19 cellular contexts compared by ENCODE assay signal in genomic region chr11:69664901-69665300, GRCh38. TPM values are rescaled to one million over a fixed set of nuclear protein-coding genes. Genes with fewer than 3 reads are reported as not detected.
"Had no signal": no experiment of that assay in that cellular context is flagged by ENCODE, and none has a peak within 500 bp of the region (broad histone marks: within the 10 kb centered on the region; RNA-seq: fewer than 3 reads in every experiment).

No MANE protein-coding gene starts in this region.

- H3K27me3 ChIP-seq: breast epithelium, SJCRH30, stomach had no signal

- H3K27ac Mint-ChIP-seq: endodermal cell; natural killer cell treated with Interleukin-12 subunit alpha and Interleukin-12 subunit beta and Interleukin-15 and Interleukin-18, amount 100 ng/mL, for 72 hours; progenitor cell of endocrine pancreas had no signal

- H3K4me1 ChIP-seq: breast epithelium, SJCRH30 had no signal

- H3K36me3 Mint-ChIP-seq: activated naive CD4-positive, alpha-beta T cell treated with anti-CD3 and anti-CD28 coated beads, Interleukin-2, amount 50 U/mL, for 72 hours had no signal

- DNase-seq: activated CD4-positive, CD25-positive, alpha-beta regulatory T cell treated with anti-CD3 and anti-CD28 coated beads, Interleukin-2, amount 50 U/mL, for 72 hours; endodermal cell; erythroblast; islet precursor cell; mesenchymal stem cell; occipital lobe; SJCRH30; stomach had no signal

- H3K4me1 Mint-ChIP-seq: endodermal cell had no signal

- H3K27me3 Mint-ChIP-seq: natural killer cell treated with Interleukin-12 subunit alpha and Interleukin-12 subunit beta and Interleukin-15 and Interleukin-18, amount 100 ng/mL, for 72 hours; progenitor cell of endocrine pancreas had no signal

- H3K36me3 ChIP-seq: breast epithelium had no signal

- H3K27ac ChIP-seq: breast epithelium, SJCRH30, stomach, thoracic aorta had no signal

- ATAC-seq: activated naive CD4-positive, alpha-beta T cell treated with anti-CD3 and anti-CD28 coated beads, Interleukin-2, amount 50 U/mL, for 72 hours; left lobe of liver; natural killer cell treated with Interleukin-12 subunit alpha and Interleukin-12 subunit beta and Interleukin-15 and Interleukin-18, amount 100 ng/mL, for 72 hours; right cardiac atrium had no signal

- H3K9me3 ChIP-seq: breast epithelium, SJCRH30, stomach, thoracic aorta had no signal

- H3K4me3 ChIP-seq: breast epithelium, SJCRH30, stomach, thoracic aorta had no signal

- H3K9me3 Mint-ChIP-seq: activated naive CD4-positive, alpha-beta T cell treated with anti-CD3 and anti-CD28 coated beads, Interleukin-2, amount 50 U/mL, for 72 hours; endodermal cell; natural killer cell treated with Interleukin-12 subunit alpha and Interleukin-12 subunit beta and Interleukin-15 and Interleukin-18, amount 100 ng/mL, for 72 hours had no signal

- H3K4me3 Mint-ChIP-seq: endodermal cell; natural killer cell treated with Interleukin-12 subunit alpha and Interleukin-12 subunit beta and Interleukin-15 and Interleukin-18, amount 100 ng/mL, for 72 hours had no signal

RNA-seq across cellular contexts. Expression of gene FGF19, which starts 38.9 kb away (rescaled TPM):
- total RNA-seq: activated CD8-positive, alpha-beta memory T cell treated with anti-CD3 and anti-CD28 coated beads for 36 hours; aorta; breast epithelium; dermis microvascular lymphatic vessel endothelial cell; natural killer cell treated with Interleukin-12 subunit alpha and Interleukin-12 subunit beta and Interleukin-15 and Interleukin-18, amount 100 ng/mL, for 72 hours; occipital lobe; progenitor cell of endocrine pancreas; right cardiac atrium; SJCRH30; stomach; thoracic aorta; urinary bladder had no signal
- polyA plus RNA-seq: aorta, right cardiac atrium, stomach, urinary bladder had no signal
